Comparison of ENCODE assay signal across 8 cellular contexts in genomic region chr18:62324917-62325805, GRCh38. TPM values are rescaled to one million over a fixed set of nuclear protein-coding genes. Genes with fewer than 3 reads are reported as not detected.
DNase-seq lines count a peak whose midpoint lies in the region; ATAC-seq lines count a peak whose summit lies in the region.

Gene TNFRSF11A, plus strand, starts transcription at chr18:62325310. Its CDS starts 43 bp downstream, at chr18:62325353.

- peak within 1 kb of the TSS; percentile 56 for H3K4me3 ChIP-seq in CD8-positive, alpha-beta memory T cell (ENCODE audit: low read length)
- H3K4me3 ChIP-seq in SK-N-MC (peak within 1 kb of the TSS; percentile 82), iPS-15b (ENCODE audit: low read depth, low read length) (peak within 1 kb of the TSS; percentile 79)

- H3K27me3 ChIP-seq in CD8-positive, alpha-beta memory T cell (ENCODE audit: insufficient read depth, low read length, poor library complexity, severe bottlenecking), result peaks cover 35% of the 10 kb centered on the region
- H3K27me3 ChIP-seq in iPS-15b (ENCODE audit: control insufficient read depth, insufficient read depth, low read length), result peaks cover 51% of the 10 kb centered on the region

- peak within 1 kb of the TSS; percentile 55 for H3K9ac ChIP-seq in SK-N-MC (ENCODE audit: insufficient read length)
- peak within 1 kb of the TSS; percentile 16 for H3K9ac ChIP-seq in iPS-15b (ENCODE audit: low read depth, low read length)

- H3K9me3 Mint-ChIP-seq in CD8-positive, alpha-beta memory T cell, result no peaks in the 10 kb centered on the region

- peak within 1 kb of the TSS in 6 of 8 donors; percentile 2 to 85 (median 49) for H3K27ac Mint-ChIP-seq in CD8-positive, alpha-beta memory T cell

- no peaks in the 10 kb centered on the region for H3K9me3 ChIP-seq in CD8-positive, alpha-beta memory T cell (ENCODE audit: low read length)
- H3K9me3 ChIP-seq in SK-N-MC (ENCODE audit: low read depth, low read length) (no peaks in the 10 kb centered on the region), iPS-15b (ENCODE audit: control insufficient read depth, insufficient read depth, low read length) (no peaks in the 10 kb centered on the region)

- CTCF ChIA-PET in CD8-positive, alpha-beta memory T cell (lab: Charles Lee), result interaction anchor here (0.9 kb wide), 1 partner anchor 259 kb away, joined by 3 read pairs; no protein-coding TSS in a partner anchor

- H3K27me3 Mint-ChIP-seq in CD8-positive, alpha-beta memory T cell, result peaks cover 55 to 82% of the 10 kb centered on the region in 2 donors

- ATAC-seq in GM19397 (IDR thresholded peaks at IDR 0.05; ENCODE audit: unreplicated experiment), result peak; percentile 76
- peak; percentile 48 for ATAC-seq in HG03469 (IDR thresholded peaks at IDR 0.05; ENCODE audit: unreplicated experiment)

- DNase-seq in CD8-positive, alpha-beta memory T cell, result peak; percentile 22 to 59 (median 46)
- DNase-seq in SK-N-MC (ENCODE audit: low read depth, low spot score) (no peak), AML-193 (lab: John Stamatoyannopoulos, UW) (no peak)
- peak; percentile 24 for DNase-seq in activated naive CD8-positive, alpha-beta T cell treated with anti-CD3 and anti-CD28 coated beads, Interleukin-2, amount 50 U/mL, for 16 hours (ENCODE audit: low read depth, low spot score)
- peak; percentile 73 for DNase-seq in stimulated activated CD4-positive, alpha-beta T cell treated with anti-CD3 and anti-CD28 coated beads, Interleukin-15, amount 100 ng/mL, for 24 hours

- POLR2A ChIA-PET in CD8-positive, alpha-beta memory T cell (lab: Charles Lee), result no interaction called here

- H3K27ac ChIP-seq in CD8-positive, alpha-beta memory T cell (ENCODE audit: low read depth, low read length), result no peak within 1 kb of the TSS
- no peak within 1 kb of the TSS for H3K27ac ChIP-seq in SK-N-MC

- H3K36me3 Mint-ChIP-seq in CD8-positive, alpha-beta memory T cell, result no peaks in the 10 kb centered on the region

- H3K4me3 Mint-ChIP-seq in CD8-positive, alpha-beta memory T cell, result peak within 1 kb of the TSS; percentile 67 to 87 (median 82)

- H3K4me1 ChIP-seq in CD8-positive, alpha-beta memory T cell (ENCODE audit: insufficient read depth, low read length), result peaks cover 13% of the 10 kb centered on the region
- H3K4me1 ChIP-seq in iPS-15b (ENCODE audit: control insufficient read depth, insufficient read depth, low read length), result peaks cover 31% of the 10 kb centered on the region

- peaks cover 23 to 36% (median 32%) of the 10 kb centered on the region in 3 donors for H3K4me1 Mint-ChIP-seq in CD8-positive, alpha-beta memory T cell

- no peaks in the 10 kb centered on the region for H3K36me3 ChIP-seq in CD8-positive, alpha-beta memory T cell (ENCODE audit: insufficient read depth, low read length)
- H3K36me3 ChIP-seq in SK-N-MC (ENCODE audit: insufficient read depth, low read length) (no peaks in the 10 kb centered on the region), iPS-15b (ENCODE audit: control insufficient read depth, insufficient read depth, low read length) (no peaks in the 10 kb centered on the region)

RNA-seq across cellular contexts. Expression of gene TNFRSF11A, which starts in this region (rescaled TPM):
- total RNA-seq in CD8-positive, alpha-beta memory T cell, result 1 to 10 TPM; 2.5 to 3.1 TPM
- polyA plus RNA-seq in CD8-positive, alpha-beta memory T cell, result 0.12 TPM

Comparison
In these comparisons a context has a peak if more than half of its experiments do, and no peak if none do; other contexts are left out.
1. DNase-seq: peak in CD8-positive, alpha-beta memory T cell (5 of 5), activated naive CD8-positive, alpha-beta T cell treated with anti-CD3 and anti-CD28 coated beads, Interleukin-2, amount 50 U/mL, for 16 hours (single experiment) and stimulated activated CD4-positive, alpha-beta T cell treated with anti-CD3 and anti-CD28 coated beads, Interleukin-15, amount 100 ng/mL, for 24 hours (single experiment); none in SK-N-MC (single experiment) and AML-193 (0 of 2).
2. Peak in every context shown above with its lines, with median percentiles within 50 percentile points of each other: H3K4me3 ChIP-seq.